1 cellular context compared by ENCODE assay signal in the genomic region with DNA sequence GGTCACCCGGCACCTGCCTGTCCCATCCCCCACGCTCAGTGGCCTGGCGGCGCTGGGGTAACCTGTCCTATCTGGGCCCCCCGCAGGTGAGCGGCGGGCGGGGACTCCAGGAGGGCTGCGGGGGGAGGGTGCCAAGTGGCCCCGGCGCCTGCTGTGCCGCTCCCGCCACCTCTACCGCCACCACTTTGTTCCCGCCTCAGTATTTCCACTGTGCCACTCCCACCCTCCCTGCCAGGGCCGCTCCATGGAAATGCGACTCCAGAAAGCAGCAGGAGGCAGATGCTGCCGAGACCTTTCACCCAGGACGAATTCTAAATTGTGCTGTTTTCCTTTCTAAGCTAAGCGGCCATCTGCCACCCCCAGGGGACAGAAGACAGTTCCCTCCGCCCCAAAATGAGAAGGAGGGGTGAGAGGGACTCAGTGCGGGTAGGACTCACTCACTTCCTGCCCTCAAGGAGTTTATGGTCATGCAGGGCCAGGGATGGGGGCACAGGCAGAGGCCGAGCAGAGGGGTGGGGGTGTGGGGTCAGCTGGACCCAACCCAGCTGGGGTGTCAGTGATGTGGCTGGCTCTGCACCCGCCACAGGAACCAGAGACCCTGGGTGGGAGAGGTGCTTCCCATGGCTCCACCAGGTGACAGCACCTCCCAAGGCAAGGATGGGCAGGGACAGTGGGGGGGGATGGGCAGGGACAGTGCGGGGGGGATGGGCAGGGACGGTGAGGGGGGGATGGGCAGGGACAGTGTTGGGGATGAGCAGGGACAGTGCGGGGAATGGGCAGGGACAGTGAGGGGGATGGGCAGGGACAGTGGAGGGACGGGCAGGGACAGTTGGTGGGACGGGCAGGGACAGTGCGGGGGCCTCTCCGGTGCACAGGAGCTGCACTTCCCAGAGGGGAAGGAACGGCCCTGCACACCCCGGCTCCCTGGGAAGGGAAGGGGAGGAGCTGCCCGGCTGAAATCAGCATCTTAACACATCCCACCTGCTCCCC.
TF ChIP-seq lines count a peak whose summit lies in the region.

No MANE protein-coding gene starts in this region.

TF ChIP-seq in SK-N-SH treated with all-trans-retinoic acid at 6 μM for 48 hours, 23 proteins besides CTCF, POLR2A, EP300 and RAD21 (continued from another document):
- TF ChIP-seq GLIS3 (CRISPR knock-in tag; IDR thresholded peaks at IDR 0.05) (no peak), ZFP30 (CRISPR knock-in tag; IDR thresholded peaks at IDR 0.05) (no peak), PPARA (CRISPR knock-in tag; IDR thresholded peaks at IDR 0.05; ENCODE audit: borderline replicate concordance) (no peak)
- TF ChIP-seq, protein P1, sequence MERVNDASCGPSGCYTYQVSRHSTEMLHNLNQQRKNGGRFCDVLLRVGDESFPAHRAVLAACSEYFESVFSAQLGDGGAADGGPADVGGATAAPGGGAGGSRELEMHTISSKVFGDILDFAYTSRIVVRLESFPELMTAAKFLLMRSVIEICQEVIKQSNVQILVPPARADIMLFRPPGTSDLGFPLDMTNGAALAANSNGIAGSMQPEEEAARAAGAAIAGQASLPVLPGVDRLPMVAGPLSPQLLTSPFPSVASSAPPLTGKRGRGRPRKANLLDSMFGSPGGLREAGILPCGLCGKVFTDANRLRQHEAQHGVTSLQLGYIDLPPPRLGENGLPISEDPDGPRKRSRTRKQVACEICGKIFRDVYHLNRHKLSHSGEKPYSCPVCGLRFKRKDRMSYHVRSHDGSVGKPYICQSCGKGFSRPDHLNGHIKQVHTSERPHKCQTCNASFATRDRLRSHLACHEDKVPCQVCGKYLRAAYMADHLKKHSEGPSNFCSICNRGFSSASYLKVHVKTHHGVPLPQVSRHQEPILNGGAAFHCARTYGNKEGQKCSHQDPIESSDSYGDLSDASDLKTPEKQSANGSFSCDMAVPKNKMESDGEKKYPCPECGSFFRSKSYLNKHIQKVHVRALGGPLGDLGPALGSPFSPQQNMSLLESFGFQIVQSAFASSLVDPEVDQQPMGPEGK (CRISPR knock-in tag; IDR thresholded peaks at IDR 0.05; ENCODE audit: borderline replicate concordance) = no peak
